Comparison of ENCODE assay signal across 26 cellular contexts in the genomic region with DNA sequence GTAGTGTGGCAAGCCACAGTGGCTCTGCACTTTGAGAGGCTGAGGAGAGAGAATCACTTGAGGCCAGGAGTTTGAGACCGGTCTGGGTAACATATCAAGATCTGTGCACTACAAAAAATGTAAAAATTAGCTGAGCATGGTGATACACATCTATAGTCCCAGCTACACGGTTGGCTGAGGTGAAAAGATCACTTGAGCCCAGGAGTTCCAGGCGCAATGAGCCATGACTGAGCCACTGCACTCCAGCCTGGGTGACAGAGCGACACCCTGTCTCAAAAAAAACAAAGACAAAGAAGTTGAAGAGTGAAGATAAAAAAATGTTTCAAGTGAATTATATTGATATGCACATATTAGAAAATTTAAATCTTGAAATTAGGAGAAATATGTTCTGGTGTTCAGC. TPM values are rescaled to one million over a fixed set of nuclear protein-coding genes. Genes with fewer than 3 reads are reported as not detected.
"Had no signal": no experiment of that assay in that cellular context is flagged by ENCODE, and none has a peak within 500 bp of the region (broad histone marks: within the 10 kb centered on the region; RNA-seq: fewer than 3 reads in every experiment).

No MANE protein-coding gene starts in this region.

- H3K27me3 ChIP-seq: breast epithelium, heart left ventricle, suprapubic skin, tibial nerve had no signal

- H3K4me3 ChIP-seq: breast epithelium, heart left ventricle, left ventricle myocardium inferior, ovary, psoas muscle, suprapubic skin, tibial nerve had no signal

- H3K27ac ChIP-seq: breast epithelium, heart left ventricle, left ventricle myocardium inferior, ovary, psoas muscle, suprapubic skin, tibial nerve, WERI-Rb-1 had no signal

- H3K27me3 Mint-ChIP-seq: activated CD4-positive, alpha-beta memory T cell treated with anti-CD3 and anti-CD28 coated beads, Interleukin-2, amount 10 ng/mL, durations not matched to agents 7 days and 5 days; activated CD4-positive, alpha-beta T cell treated with anti-CD3 and anti-CD28 coated beads, Interleukin-2, amount 10 ng/mL, durations not matched to agents 7 days and 5 days; activated T-helper 17 cell treated with anti-CD3 and anti-CD28 coated beads, Interleukin-2, amount 50 U/mL, for 72 hours; dendritic cell treated with granulocyte-macrophage colony-stimulating factor and Interleukin-4, amounts not matched to agents 40 ng/mL and 50 ng/mL, for 4 days had no signal

- H3K27ac Mint-ChIP-seq: activated CD4-positive, alpha-beta memory T cell treated with anti-CD3 and anti-CD28 coated beads, Interleukin-2, amount 10 ng/mL, durations not matched to agents 7 days and 5 days; activated CD4-positive, alpha-beta T cell treated with anti-CD3 and anti-CD28 coated beads, Interleukin-2, amount 10 ng/mL, durations not matched to agents 7 days and 5 days; activated T-helper 17 cell treated with anti-CD3 and anti-CD28 coated beads, Interleukin-2, amount 50 U/mL, for 72 hours; dendritic cell treated with granulocyte-macrophage colony-stimulating factor and Interleukin-4, amounts not matched to agents 40 ng/mL and 50 ng/mL, for 4 days; endodermal cell; nephron progenitor cell; T-helper 17 cell had no signal

- H3K36me3 ChIP-seq: breast epithelium, heart left ventricle, left ventricle myocardium inferior, ovary, suprapubic skin, tibial nerve, WERI-Rb-1 had no signal

- H3K4me3 Mint-ChIP-seq: activated CD4-positive, alpha-beta memory T cell treated with anti-CD3 and anti-CD28 coated beads, Interleukin-2, amount 10 ng/mL, durations not matched to agents 7 days and 5 days; activated CD4-positive, alpha-beta T cell treated with anti-CD3 and anti-CD28 coated beads, Interleukin-2, amount 10 ng/mL, durations not matched to agents 7 days and 5 days; activated T-cell treated with anti-CD3 and anti-CD28 coated beads, Interleukin-2, amount 50 U/mL, for 4 hours; activated T-helper 17 cell treated with anti-CD3 and anti-CD28 coated beads, Interleukin-2, amount 50 U/mL, for 72 hours; dendritic cell treated with granulocyte-macrophage colony-stimulating factor and Interleukin-4, amounts not matched to agents 40 ng/mL and 50 ng/mL, for 4 days; endodermal cell; nephron progenitor cell; T-helper 17 cell had no signal

- DNase-seq: activated CD4-positive, alpha-beta memory T cell treated with anti-CD3 and anti-CD28 coated beads, Interleukin-2, amount 10 ng/mL, durations not matched to agents 7 days and 5 days; activated CD4-positive, alpha-beta T cell treated with anti-CD3 and anti-CD28 coated beads, Interleukin-2, amount 10 ng/mL, durations not matched to agents 7 days and 5 days; activated CD4-positive, CD25-positive, alpha-beta regulatory T cell treated with anti-CD3 and anti-CD28 coated beads, Interleukin-2, amount 50 U/mL, for 72 hours; activated CD8-positive, alpha-beta memory T cell treated with anti-CD3 and anti-CD28 coated beads, Interleukin-2, amount 50 U/mL, for 48 hours; activated gamma-delta T cell treated with Interleukin-2 at 50 U/mL for 16 hours; activated naive CD4-positive, alpha-beta T cell treated with anti-CD3 and anti-CD28 coated beads, Interleukin-2, amount 50 U/mL, for 16 hours; activated T-cell treated with anti-CD3 and anti-CD28 coated beads, Interleukin-2, amount 50 U/mL, for 4 hours; amygdala; central memory CD4-positive, alpha-beta T cell; endodermal cell; heart left ventricle; left ventricle myocardium inferior; nephron progenitor cell; ovary; psoas muscle; stimulated activated naive CD4-positive, alpha-beta T cell; T-helper 17 cell; T1000; WERI-Rb-1 had no signal

- H3K9me3 ChIP-seq: breast epithelium, heart left ventricle, left ventricle myocardium inferior, ovary, psoas muscle, suprapubic skin, tibial nerve had no signal

- H3K4me1 ChIP-seq: breast epithelium, left ventricle myocardium inferior, psoas muscle, suprapubic skin had no signal

- H3K9me3 Mint-ChIP-seq: activated T-cell treated with anti-CD3 and anti-CD28 coated beads, Interleukin-2, amount 50 U/mL, for 4 hours had no signal

- ATAC-seq: activated T-cell treated with anti-CD3 and anti-CD28 coated beads, Interleukin-2, amount 50 U/mL, for 4 hours; activated T-helper 17 cell treated with anti-CD3 and anti-CD28 coated beads, Interleukin-2, amount 50 U/mL, for 72 hours; esophagus mucosa; T-helper 17 cell had no signal

- H3K4me1 Mint-ChIP-seq: activated CD4-positive, alpha-beta memory T cell treated with anti-CD3 and anti-CD28 coated beads, Interleukin-2, amount 10 ng/mL, durations not matched to agents 7 days and 5 days; activated CD4-positive, alpha-beta T cell treated with anti-CD3 and anti-CD28 coated beads, Interleukin-2, amount 10 ng/mL, durations not matched to agents 7 days and 5 days; activated T-helper 17 cell treated with anti-CD3 and anti-CD28 coated beads, Interleukin-2, amount 50 U/mL, for 72 hours; endodermal cell; nephron progenitor cell; T-helper 17 cell had no signal

RNA-seq across cellular contexts. Expression of gene SULT1B1, which starts 46.3 kb away (rescaled TPM):
- total RNA-seq: endodermal cell, kidney epithelial cell had no signal
